ENCODE assay signal across 11 cellular contexts in the genomic region with DNA sequence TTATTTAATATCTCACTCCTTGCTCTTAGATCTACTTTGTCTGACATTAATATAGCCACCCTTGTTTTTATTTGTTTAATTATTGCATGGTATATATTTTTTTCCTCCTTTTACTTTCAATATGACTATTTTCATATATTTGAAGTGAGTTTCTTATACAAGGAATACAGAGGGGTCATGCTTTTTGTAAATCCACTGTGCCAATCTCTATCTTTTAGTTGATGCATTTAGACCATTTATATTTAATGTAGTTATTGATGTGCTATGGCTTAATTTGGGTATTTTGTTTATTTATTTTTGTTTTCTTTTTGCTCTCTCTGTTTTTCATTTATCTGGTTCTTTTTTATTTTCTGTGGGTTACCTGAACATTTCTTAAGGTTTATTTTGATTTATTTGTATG.
"Had no signal": no experiment of that assay in that cellular context is flagged by ENCODE, and none has a peak within 500 bp of the region (broad histone marks: within the 10 kb centered on the region; RNA-seq: fewer than 3 reads in every experiment).

No MANE protein-coding gene starts in this region.

- H2AFZ ChIP-seq: GM23248, GM23338 had no signal

- H3K9me3 ChIP-seq: HAP-1 had no signal

- H3K4me1 Mint-ChIP-seq: GM23338, H9 had no signal

- H3K4me3 ChIP-seq: GM23248, GM23338, HAP-1 had no signal

- H3K36me3 ChIP-seq: HAP-1 had no signal

- H3K9ac ChIP-seq: GM23248 had no signal

- H3K27ac Mint-ChIP-seq: GM23338, H9, HFFc6 had no signal

- H3K4me2 ChIP-seq: GM23338 had no signal

- H3K4me3 Mint-ChIP-seq: GM23338, H9, HFFc6 had no signal

- H3K4me1 ChIP-seq: HAP-1 had no signal

- H3K27ac ChIP-seq: GM23248 had no signal

- FAIRE-seq: H1, H54 had no signal

- ATAC-seq: GM23338, HCT116 had no signal

- DNase-seq: GM23248, GOT3, H7, H9, HCEC 1CT, HFFc6 had no signal
